In genomic region chrX:108070891-108071290, GRCh38 we compare ENCODE assay signal across 15 cellular contexts. TPM values are rescaled to one million over a fixed set of nuclear protein-coding genes. Genes with fewer than 3 reads are reported as not detected.
DNase-seq lines count a peak whose midpoint lies in the region; ATAC-seq and TF ChIP-seq lines count a peak whose summit lies in the region.
"Had no signal": no experiment of that assay in that cellular context is flagged by ENCODE, and none has a peak within 500 bp of the region (broad histone marks: within the 10 kb centered on the region; RNA-seq: fewer than 3 reads in every experiment).

No MANE protein-coding gene starts in this region.

- CTCF ChIA-PET in HEK293 (lab: Yijun Ruan, JAX), result interaction anchor here (0.6 to 3.4 kb wide), 15 partner anchors 9 to 1198 kb away, joined by 3 to 22 read pairs (median 4); partner anchors contain the start of genes NCBP2L and PSMD10

- H3K4me3 ChIP-seq in AG09309 (ENCODE audit: control insufficient read depth, low read depth, low read length) (no peak overlapping the region), HEK293 (ENCODE audit: low read depth, low read length) (no peak overlapping the region)

- TF ChIP-seq CTCF in AG09309 (IDR thresholded peaks at IDR 0.05; ENCODE audit: control insufficient read depth, insufficient read depth, low read depth, low read length, missing control alignments) (no peak), HEK293 (tag by site-specific recombination; IDR thresholded peaks at IDR 0.05) (no peak), foreskin keratinocyte (conservative IDR thresholded peaks at IDR 0.05) (no peak)

- H3K4me1 ChIP-seq in HEK293 (ENCODE audit: control insufficient read depth, insufficient read depth, low read length) (no peaks in the 10 kb centered on the region), foreskin keratinocyte (peaks cover 18% of the 10 kb centered on the region)

- H3K27me3 ChIP-seq in foreskin keratinocyte, result no peaks in the 10 kb centered on the region

- H3K9me3 ChIP-seq in HEK293 (ENCODE audit: control insufficient read depth, insufficient read depth, low read depth, low read length), result no peaks in the 10 kb centered on the region

- no peaks in the 10 kb centered on the region for H3K36me3 ChIP-seq in HEK293 (ENCODE audit: control insufficient read depth in 2 of 2, insufficient read depth in 1 of 2, low read length in 2 of 2)

- peak; percentile 99 for ATAC-seq in foreskin keratinocyte
- no peak for ATAC-seq in GM21526 (IDR thresholded peaks at IDR 0.05; ENCODE audit: low FRiP score, unreplicated experiment)
- ATAC-seq in GM21737 (IDR thresholded peaks at IDR 0.05; ENCODE audit: unreplicated experiment), result no peak
- ATAC-seq: activated CD8-positive, alpha-beta T cell treated with anti-CD3 and anti-CD28 coated beads, Interleukin-2, amount 10 ng/mL, durations not matched to agents 7 days and 5 days had no signal

- H3K27ac ChIP-seq in HEK293 (ENCODE audit: extremely low read depth, low read depth, low read length) (no peak overlapping the region), foreskin keratinocyte (peak overlapping the region; percentile 46)

- DNase-seq in AG09309 (ENCODE audit: low read depth) (peak; percentile 1), amniotic epithelial cell (ENCODE audit: low read depth) (peak; percentile 62), foreskin keratinocyte (peak; percentile 69 to 82), GF-D8 (lab: John Stamatoyannopoulos, UW) (no peak)
- DNase-seq in NK-92 treated with Interleukin-12 subunit alpha and Interleukin-12 subunit beta, amount 100 ng/mL, for 24 hours (lab: John Stamatoyannopoulos, UW), result no peak
- DNase-seq: activated CD8-positive, alpha-beta T cell treated with anti-CD3 and anti-CD28 coated beads, Interleukin-2, amount 10 ng/mL, durations not matched to agents 7 days and 5 days; activated naive CD4-positive, alpha-beta T cell; cerebellar nuclear complex; DMS79 treated with DMSO at 0.1 percent for 48 hours; NCI-H1417 treated with DMSO at 0.1 percent for 48 hours; RPMI8226 had no signal

- POLR2A ChIA-PET in HEK293 (lab: Yijun Ruan, JAX), result no interaction called here

TF ChIP-seq in HEK293, 187 proteins besides CTCF, POLR2A, EP300 and RAD21:
- no peak for TF ChIP-seq ZNF157 (tag by site-specific recombination; IDR thresholded peaks at IDR 0.05)
- TF ChIP-seq ZBTB20 (tag by site-specific recombination; IDR thresholded peaks at IDR 0.05), result peak; percentile 28; the same call in 1 of the 2 replicates

RNA-seq across cellular contexts. Expression of gene PSMD10, which starts 20.5 kb away (rescaled TPM):
- total RNA-seq in foreskin keratinocyte, result 49.9 and 55.7 TPM in 2 replicates
- polyA plus RNA-seq in foreskin keratinocyte, result 43.9 and 48.9 TPM in 2 replicates

RNA-seq across cellular contexts. Expression of gene ATG4A, which starts 20.7 kb away (rescaled TPM):
- total RNA-seq in foreskin keratinocyte, result 11.5 and 11.8 TPM in 2 replicates
- polyA plus RNA-seq in foreskin keratinocyte, result 7.4 and 9.3 TPM in 2 replicates

RNA-seq across cellular contexts. Expression of gene VSIG1, which starts 26.0 kb away (rescaled TPM):
- 1.7 and 2.8 TPM in 2 replicates for total RNA-seq in foreskin keratinocyte
- 0.97 and 1.0 TPM in 2 replicates for polyA plus RNA-seq in foreskin keratinocyte
- total RNA-seq: NCI-H460 had no signal

Comparison
In these comparisons a context has a peak if more than half of its experiments do, and no peak if none do; other contexts are left out.
1. DNase-seq: peak in AG09309 (single experiment), amniotic epithelial cell (single experiment) and foreskin keratinocyte (2 of 2); none in NK-92 treated with Interleukin-12 subunit alpha and Interleukin-12 subunit beta, amount 100 ng/mL, for 24 hours (single experiment) and GF-D8 (single experiment).